Comparison of ENCODE assay signal across 10 cellular contexts in the genomic region with DNA sequence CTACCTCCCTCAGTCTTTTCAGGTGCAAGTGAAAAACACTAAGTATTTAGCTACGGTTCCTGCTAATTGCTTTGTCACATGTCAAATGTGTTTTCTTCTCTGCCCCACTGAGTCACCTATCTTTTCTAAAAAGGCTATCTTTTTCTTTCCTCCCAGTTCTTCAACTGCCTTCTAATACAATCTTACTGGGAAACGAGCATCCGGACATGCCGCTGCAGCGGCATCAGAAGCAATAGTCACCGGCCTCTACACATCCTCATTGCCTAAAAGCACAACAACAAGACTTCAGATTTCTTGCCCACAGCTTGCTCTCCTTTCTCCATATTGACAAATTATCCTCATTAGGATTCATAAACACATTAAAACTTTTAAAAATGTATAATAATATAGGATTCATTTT. TPM values are rescaled to one million over a fixed set of nuclear protein-coding genes. Genes with fewer than 3 reads are reported as not detected.
DNase-seq lines count a peak whose midpoint lies in the region; ATAC-seq and TF ChIP-seq lines count a peak whose summit lies in the region.
"Had no signal": no experiment of that assay in that cellular context is flagged by ENCODE, and none has a peak within 500 bp of the region (broad histone marks: within the 10 kb centered on the region; RNA-seq: fewer than 3 reads in every experiment).

No MANE protein-coding gene starts in this region.

- H3K36me3 ChIP-seq in GM23338 (ENCODE audit: insufficient read depth) (no peaks in the 10 kb centered on the region), SU-DHL-6 (ENCODE audit: low read length) (peaks cover 13% of the 10 kb centered on the region; the same call in 1 of the 2 replicates), iPS-15b (ENCODE audit: control insufficient read depth, insufficient read depth, low read length) (no peaks in the 10 kb centered on the region)
- H3K36me3 ChIP-seq: transverse colon had no signal

- H3K4me2 ChIP-seq in GM23338 (peak overlapping the region; percentile 78), SU-DHL-6 (ENCODE audit: low read depth, low read length, poor library complexity, severe bottlenecking) (peak overlapping the region; percentile 94)

- TF ChIP-seq CTCF in GM23338 (conservative IDR thresholded peaks at IDR 0.05; ENCODE audit: low read depth in 2 of 2) (no peak), SU-DHL-6 (IDR thresholded peaks at IDR 0.05; ENCODE audit: insufficient read depth, low read length, poor library complexity, severe bottlenecking) (no peak)

- H3K9me2 ChIP-seq in GM23338 (ENCODE audit: insufficient read depth) (no peaks in the 10 kb centered on the region), SU-DHL-6 (replicated peaks; ENCODE audit: insufficient read depth, low read length) (no peaks in the 10 kb centered on the region)

- peaks cover 3% of the 10 kb centered on the region for H3K27me3 Mint-ChIP-seq in GM23338 (ENCODE audit: insufficient read depth, low read depth, poor library complexity)

- no peak for ATAC-seq in GM23338
- ATAC-seq in GM19324 (IDR thresholded peaks at IDR 0.05; ENCODE audit: low FRiP score, unreplicated experiment) = no peak
- ATAC-seq in HG02678 (IDR thresholded peaks at IDR 0.05; ENCODE audit: unreplicated experiment) = no peak
- no peak for ATAC-seq in left lobe of liver
- no peak for ATAC-seq in HG03460 (IDR thresholded peaks at IDR 0.05; ENCODE audit: unreplicated experiment)

- H3K27ac ChIP-seq in GM23338 (ENCODE audit: low read depth) = no peak overlapping the region
- peak overlapping the region; percentile 40 for H3K27ac ChIP-seq in SU-DHL-6 (ENCODE audit: low read depth, low read length)
- H3K27ac ChIP-seq in substantia nigra (ENCODE audit: low read depth, low read length, poor library complexity, severe bottlenecking) = peak overlapping the region; percentile 62

- peaks cover 18% of the 10 kb centered on the region for H3K4me1 ChIP-seq in GM23338 (ENCODE audit: insufficient read depth)
- peaks cover 2% of the 10 kb centered on the region for H3K4me1 ChIP-seq in iPS-15b (ENCODE audit: control insufficient read depth, insufficient read depth, low read length)

- H3K27me3 ChIP-seq in GM23338 (ENCODE audit: insufficient read depth) (peaks cover 12% of the 10 kb centered on the region), SU-DHL-6 (ENCODE audit: low read length) (no peaks in the 10 kb centered on the region), iPS-15b (ENCODE audit: control insufficient read depth, insufficient read depth, low read length) (peaks cover 26% of the 10 kb centered on the region)

- no peak overlapping the region for H3K4me3 Mint-ChIP-seq in GM23338

- H4K20me1 ChIP-seq in GM23338 (replicated peaks; ENCODE audit: insufficient read depth) (no peaks in the 10 kb centered on the region), SU-DHL-6 (ENCODE audit: low read depth, low read length) (no peaks in the 10 kb centered on the region; the same call in 1 of the 2 replicates)

- H3K79me2 ChIP-seq in GM23338 (replicated peaks; ENCODE audit: insufficient read depth) (no peaks in the 10 kb centered on the region), SU-DHL-6 (ENCODE audit: insufficient read depth, low read length) (peaks cover 65% of the 10 kb centered on the region)

- no peak overlapping the region for H2AFZ ChIP-seq in GM23338
- H2AFZ ChIP-seq in SU-DHL-6 (ENCODE audit: low read depth, low read length, severe bottlenecking) = no peak overlapping the region

- no peaks in the 10 kb centered on the region for H3K36me3 Mint-ChIP-seq in GM23338 (ENCODE audit: low read depth)

- H3K9ac ChIP-seq in SU-DHL-6 (ENCODE audit: low read length) = peak overlapping the region; percentile 56
- no peak overlapping the region for H3K9ac ChIP-seq in iPS-15b (ENCODE audit: low read depth, low read length)

- H3K4me3 ChIP-seq in GM23338 = peak overlapping the region; percentile 67
- peak overlapping the region; percentile 60 for H3K4me3 ChIP-seq in SU-DHL-6 (ENCODE audit: insufficient read depth, low read length, poor library complexity, severe bottlenecking)
- peak overlapping the region; percentile 91 for H3K4me3 ChIP-seq in iPS-15b (ENCODE audit: low read depth, low read length)

- peaks cover 6% of the 10 kb centered on the region for H3K4me1 Mint-ChIP-seq in GM23338

- no peaks in the 10 kb centered on the region for H3K9me3 ChIP-seq in SU-DHL-6 (ENCODE audit: insufficient read depth, low read length)
- H3K9me3 ChIP-seq in iPS-15b (ENCODE audit: control insufficient read depth, insufficient read depth, low read length) = no peaks in the 10 kb centered on the region
- H3K9me3 ChIP-seq: transverse colon had no signal

- H3K9me3 Mint-ChIP-seq in GM23338 = no peaks in the 10 kb centered on the region; the same call in 2 of the 3 replicates

- H3K27ac Mint-ChIP-seq in GM23338 = no peak overlapping the region

- DNase-seq in GM23338 (ENCODE audit: low spot score) = no peak
- peak in 3 of 49 donors; percentile 0 to 16 (median 12) for DNase-seq in substantia nigra (lab: John Stamatoyannopoulos, UW)
- DNase-seq in left lobe of liver (ENCODE audit: low spot score) = no peak
- DNase-seq: SHP77, transverse colon had no signal

- H3F3A ChIP-seq in GM23338 (replicated peaks; ENCODE audit: low read depth) (no peaks in the 10 kb centered on the region), SU-DHL-6 (ENCODE audit: insufficient read depth) (peaks cover 15% of the 10 kb centered on the region; the same call in 1 of the 2 replicates)

TF ChIP-seq in GM23338, 12 proteins besides CTCF, POLR2A, EP300 and RAD21 (continues in another document):
- TF ChIP-seq JUNB (IDR thresholded peaks at IDR 0.05; ENCODE audit: unreplicated experiment) (no peak), EZH2 (IDR thresholded peaks at IDR 0.05; ENCODE audit: low read depth, unreplicated experiment) (no peak), NANOG (IDR thresholded peaks at IDR 0.05; ENCODE audit: borderline replicate concordance) (no peak), ZNF331 (CRISPR knock-in tag; IDR thresholded peaks at IDR 0.05; ENCODE audit: low read depth) (no peak)
- TF ChIP-seq, protein P1, sequence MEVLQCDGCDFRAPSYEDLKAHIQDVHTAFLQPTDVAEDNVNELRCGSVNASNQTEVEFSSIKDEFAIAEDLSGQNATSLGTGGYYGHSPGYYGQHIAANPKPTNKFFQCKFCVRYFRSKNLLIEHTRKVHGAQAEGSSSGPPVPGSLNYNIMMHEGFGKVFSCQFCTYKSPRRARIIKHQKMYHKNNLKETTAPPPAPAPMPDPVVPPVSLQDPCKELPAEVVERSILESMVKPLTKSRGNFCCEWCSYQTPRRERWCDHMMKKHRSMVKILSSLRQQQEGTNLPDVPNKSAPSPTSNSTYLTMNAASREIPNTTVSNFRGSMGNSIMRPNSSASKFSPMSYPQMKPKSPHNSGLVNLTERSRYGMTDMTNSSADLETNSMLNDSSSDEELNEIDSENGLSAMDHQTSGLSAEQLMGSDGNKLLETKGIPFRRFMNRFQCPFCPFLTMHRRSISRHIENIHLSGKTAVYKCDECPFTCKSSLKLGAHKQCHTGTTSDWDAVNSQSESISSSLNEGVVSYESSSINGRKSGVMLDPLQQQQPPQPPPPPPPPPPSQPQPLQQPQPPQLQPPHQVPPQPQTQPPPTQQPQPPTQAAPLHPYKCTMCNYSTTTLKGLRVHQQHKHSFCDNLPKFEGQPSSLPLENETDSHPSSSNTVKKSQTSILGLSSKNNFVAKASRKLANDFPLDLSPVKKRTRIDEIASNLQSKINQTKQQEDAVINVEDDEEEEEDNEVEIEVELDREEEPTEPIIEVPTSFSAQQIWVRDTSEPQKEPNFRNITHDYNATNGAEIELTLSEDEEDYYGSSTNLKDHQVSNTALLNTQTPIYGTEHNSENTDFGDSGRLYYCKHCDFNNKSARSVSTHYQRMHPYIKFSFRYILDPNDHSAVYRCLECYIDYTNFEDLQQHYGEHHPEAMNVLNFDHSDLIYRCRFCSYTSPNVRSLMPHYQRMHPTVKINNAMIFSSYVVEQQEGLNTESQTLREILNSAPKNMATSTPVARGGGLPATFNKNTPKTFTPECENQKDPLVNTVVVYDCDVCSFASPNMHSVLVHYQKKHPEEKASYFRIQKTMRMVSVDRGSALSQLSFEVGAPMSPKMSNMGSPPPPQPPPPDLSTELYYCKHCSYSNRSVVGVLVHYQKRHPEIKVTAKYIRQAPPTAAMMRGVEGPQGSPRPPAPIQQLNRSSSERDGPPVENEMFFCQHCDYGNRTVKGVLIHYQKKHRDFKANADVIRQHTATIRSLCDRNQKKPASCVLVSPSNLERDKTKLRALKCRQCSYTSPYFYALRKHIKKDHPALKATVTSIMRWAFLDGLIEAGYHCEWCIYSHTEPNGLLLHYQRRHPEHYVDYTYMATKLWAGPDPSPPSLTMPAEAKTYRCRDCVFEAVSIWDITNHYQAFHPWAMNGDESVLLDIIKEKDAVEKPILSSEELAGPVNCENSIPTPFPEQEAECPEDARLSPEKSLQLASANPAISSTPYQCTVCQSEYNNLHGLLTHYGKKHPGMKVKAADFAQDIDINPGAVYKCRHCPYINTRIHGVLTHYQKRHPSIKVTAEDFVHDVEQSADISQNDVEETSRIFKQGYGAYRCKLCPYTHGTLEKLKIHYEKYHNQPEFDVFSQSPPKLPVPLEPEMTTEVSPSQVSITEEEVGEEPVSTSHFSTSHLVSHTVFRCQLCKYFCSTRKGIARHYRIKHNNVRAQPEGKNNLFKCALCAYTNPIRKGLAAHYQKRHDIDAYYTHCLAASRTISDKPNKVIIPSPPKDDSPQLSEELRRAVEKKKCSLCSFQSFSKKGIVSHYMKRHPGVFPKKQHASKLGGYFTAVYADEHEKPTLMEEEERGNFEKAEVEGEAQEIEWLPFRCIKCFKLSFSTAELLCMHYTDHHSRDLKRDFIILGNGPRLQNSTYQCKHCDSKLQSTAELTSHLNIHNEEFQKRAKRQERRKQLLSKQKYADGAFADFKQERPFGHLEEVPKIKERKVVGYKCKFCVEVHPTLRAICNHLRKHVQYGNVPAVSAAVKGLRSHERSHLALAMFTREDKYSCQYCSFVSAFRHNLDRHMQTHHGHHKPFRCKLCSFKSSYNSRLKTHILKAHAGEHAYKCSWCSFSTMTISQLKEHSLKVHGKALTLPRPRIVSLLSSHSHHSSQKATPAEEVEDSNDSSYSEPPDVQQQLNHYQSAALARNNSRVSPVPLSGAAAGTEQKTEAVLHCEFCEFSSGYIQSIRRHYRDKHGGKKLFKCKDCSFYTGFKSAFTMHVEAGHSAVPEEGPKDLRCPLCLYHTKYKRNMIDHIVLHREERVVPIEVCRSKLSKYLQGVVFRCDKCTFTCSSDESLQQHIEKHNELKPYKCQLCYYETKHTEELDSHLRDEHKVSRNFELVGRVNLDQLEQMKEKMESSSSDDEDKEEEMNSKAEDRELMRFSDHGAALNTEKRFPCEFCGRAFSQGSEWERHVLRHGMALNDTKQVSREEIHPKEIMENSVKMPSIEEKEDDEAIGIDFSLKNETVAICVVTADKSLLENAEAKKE (CRISPR knock-in tag; IDR thresholded peaks at IDR 0.05) = no peak

RNA-seq across cellular contexts. Expression of a gene that starts 1.2 kb away (rescaled TPM):
- total RNA-seq in GM23338 (2014; rRNA removed; shearing (Covaris generic)) = 0.31 and 0.82 TPM in 2 replicates
- 0.23 and 0.52 TPM in 2 replicates for polyA plus RNA-seq in GM23338 (2016; fragmentation: Nextera tagmentation; extraction: Ambion mirVana)
- total RNA-seq in left lobe of liver = 2.4 TPM
